In the genomic region with DNA sequence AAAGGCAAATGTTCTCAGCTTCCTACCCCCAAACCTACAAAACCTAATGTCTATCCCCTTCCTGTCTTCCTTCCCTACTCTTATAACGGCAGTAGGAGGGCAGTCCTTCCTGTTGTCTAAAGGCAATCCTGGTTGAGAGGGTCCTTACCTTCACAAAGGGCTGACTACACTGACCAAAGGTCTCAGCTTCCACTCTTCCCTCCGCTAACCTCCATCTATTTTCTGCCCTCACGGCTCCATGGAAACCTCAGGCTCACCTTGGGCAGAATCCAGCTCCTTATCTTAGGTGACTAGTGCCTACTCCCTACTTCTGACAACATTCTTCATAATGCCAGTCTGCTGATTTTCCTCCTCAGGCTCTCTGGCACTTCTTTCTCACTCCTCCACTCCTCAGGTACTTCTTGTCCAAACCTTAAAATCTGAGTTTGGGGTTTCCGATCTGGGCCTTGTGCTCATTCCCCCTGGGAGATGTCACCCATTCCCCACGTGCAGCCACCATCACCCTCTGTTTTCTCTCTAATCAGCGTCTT, we compare ENCODE assay signal across 1 cellular context.
TF ChIP-seq lines count a peak whose summit lies in the region.

No MANE protein-coding gene starts in this region.

TF ChIP-seq in K562, 482 proteins besides CTCF, POLR2A, EP300 and RAD21 (continued from another document and continues in another):
- TF ChIP-seq, protein P1, sequence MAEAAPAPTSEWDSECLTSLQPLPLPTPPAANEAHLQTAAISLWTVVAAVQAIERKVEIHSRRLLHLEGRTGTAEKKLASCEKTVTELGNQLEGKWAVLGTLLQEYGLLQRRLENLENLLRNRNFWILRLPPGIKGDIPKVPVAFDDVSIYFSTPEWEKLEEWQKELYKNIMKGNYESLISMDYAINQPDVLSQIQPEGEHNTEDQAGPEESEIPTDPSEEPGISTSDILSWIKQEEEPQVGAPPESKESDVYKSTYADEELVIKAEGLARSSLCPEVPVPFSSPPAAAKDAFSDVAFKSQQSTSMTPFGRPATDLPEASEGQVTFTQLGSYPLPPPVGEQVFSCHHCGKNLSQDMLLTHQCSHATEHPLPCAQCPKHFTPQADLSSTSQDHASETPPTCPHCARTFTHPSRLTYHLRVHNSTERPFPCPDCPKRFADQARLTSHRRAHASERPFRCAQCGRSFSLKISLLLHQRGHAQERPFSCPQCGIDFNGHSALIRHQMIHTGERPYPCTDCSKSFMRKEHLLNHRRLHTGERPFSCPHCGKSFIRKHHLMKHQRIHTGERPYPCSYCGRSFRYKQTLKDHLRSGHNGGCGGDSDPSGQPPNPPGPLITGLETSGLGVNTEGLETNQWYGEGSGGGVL (CRISPR knock-in tag; IDR thresholded peaks at IDR 0.05): no peak
- 0 out of 2 replicates have a peak, but pooled peaks have one; percentile 69 for TF ChIP-seq RFX7 (CRISPR knock-in tag; IDR thresholded peaks at IDR 0.05)
- TF ChIP-seq, protein P2, sequence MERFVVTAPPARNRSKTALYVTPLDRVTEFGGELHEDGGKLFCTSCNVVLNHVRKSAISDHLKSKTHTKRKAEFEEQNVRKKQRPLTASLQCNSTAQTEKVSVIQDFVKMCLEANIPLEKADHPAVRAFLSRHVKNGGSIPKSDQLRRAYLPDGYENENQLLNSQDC (CRISPR knock-in tag; IDR thresholded peaks at IDR 0.05): 0 out of 2 replicates have a peak, but pooled peaks have one; percentile 2
- TF ChIP-seq ZNF507 (tag; conservative IDR thresholded peaks at IDR 0.05): no peak
- TF ChIP-seq, protein P3, sequence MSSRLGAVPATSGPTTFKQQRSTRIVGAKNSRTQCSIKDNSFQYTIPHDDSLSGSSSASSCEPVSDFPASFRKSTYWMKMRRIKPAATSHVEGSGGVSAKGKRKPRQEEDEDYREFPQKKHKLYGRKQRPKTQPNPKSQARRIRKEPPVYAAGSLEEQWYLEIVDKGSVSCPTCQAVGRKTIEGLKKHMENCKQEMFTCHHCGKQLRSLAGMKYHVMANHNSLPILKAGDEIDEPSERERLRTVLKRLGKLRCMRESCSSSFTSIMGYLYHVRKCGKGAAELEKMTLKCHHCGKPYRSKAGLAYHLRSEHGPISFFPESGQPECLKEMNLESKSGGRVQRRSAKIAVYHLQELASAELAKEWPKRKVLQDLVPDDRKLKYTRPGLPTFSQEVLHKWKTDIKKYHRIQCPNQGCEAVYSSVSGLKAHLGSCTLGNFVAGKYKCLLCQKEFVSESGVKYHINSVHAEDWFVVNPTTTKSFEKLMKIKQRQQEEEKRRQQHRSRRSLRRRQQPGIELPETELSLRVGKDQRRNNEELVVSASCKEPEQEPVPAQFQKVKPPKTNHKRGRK (tag; IDR thresholded peaks at IDR 0.05): no peak
- TF ChIP-seq, protein P4, sequence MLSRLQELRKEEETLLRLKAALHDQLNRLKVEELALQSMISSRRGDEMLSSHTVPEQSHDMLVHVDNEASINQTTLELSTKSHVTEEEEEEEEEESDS (CRISPR knock-in tag; IDR thresholded peaks at IDR 0.05): no peak
- TF ChIP-seq MECOM (CRISPR knock-in tag; IDR thresholded peaks at IDR 0.05): no peak
- TF ChIP-seq CBFA2T2 (conservative IDR thresholded peaks at IDR 0.05): no peak
- TF ChIP-seq DMBX1 (CRISPR knock-in tag; IDR thresholded peaks at IDR 0.05; ENCODE audit: borderline replicate concordance): 0 out of 2 replicates have a peak, but pooled peaks have one; percentile 53
- no peak for TF ChIP-seq MTA2 (IDR thresholded peaks at IDR 0.05; ENCODE audit: low read depth)
- no peak for TF ChIP-seq ZC3H8 (IDR thresholded peaks at IDR 0.05)
- TF ChIP-seq, protein P5, sequence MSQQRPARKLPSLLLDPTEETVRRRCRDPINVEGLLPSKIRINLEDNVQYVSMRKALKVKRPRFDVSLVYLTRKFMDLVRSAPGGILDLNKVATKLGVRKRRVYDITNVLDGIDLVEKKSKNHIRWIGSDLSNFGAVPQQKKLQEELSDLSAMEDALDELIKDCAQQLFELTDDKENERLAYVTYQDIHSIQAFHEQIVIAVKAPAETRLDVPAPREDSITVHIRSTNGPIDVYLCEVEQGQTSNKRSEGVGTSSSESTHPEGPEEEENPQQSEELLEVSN (IDR thresholded peaks at IDR 0.05; ENCODE audit: borderline replicate concordance in 1 of 2, extremely low read depth in 1 of 2, insufficient read depth in 1 of 2, insufficient read length in 1 of 2, low read depth in 1 of 2, low read length in 1 of 2, poor library complexity in 1 of 2, severe bottlenecking in 1 of 2): no peak
- no peak for TF ChIP-seq ZNF347 (CRISPR knock-in tag; IDR thresholded peaks at IDR 0.05; ENCODE audit: low read depth)
- no peak for TF ChIP-seq KAT8 (IDR thresholded peaks at IDR 0.05; ENCODE audit: low read depth)
- TF ChIP-seq NFXL1 (CRISPR knock-in tag; IDR thresholded peaks at IDR 0.05): 0 out of 2 replicates have a peak, but pooled peaks have one; percentile 42
- TF ChIP-seq, protein P6, sequence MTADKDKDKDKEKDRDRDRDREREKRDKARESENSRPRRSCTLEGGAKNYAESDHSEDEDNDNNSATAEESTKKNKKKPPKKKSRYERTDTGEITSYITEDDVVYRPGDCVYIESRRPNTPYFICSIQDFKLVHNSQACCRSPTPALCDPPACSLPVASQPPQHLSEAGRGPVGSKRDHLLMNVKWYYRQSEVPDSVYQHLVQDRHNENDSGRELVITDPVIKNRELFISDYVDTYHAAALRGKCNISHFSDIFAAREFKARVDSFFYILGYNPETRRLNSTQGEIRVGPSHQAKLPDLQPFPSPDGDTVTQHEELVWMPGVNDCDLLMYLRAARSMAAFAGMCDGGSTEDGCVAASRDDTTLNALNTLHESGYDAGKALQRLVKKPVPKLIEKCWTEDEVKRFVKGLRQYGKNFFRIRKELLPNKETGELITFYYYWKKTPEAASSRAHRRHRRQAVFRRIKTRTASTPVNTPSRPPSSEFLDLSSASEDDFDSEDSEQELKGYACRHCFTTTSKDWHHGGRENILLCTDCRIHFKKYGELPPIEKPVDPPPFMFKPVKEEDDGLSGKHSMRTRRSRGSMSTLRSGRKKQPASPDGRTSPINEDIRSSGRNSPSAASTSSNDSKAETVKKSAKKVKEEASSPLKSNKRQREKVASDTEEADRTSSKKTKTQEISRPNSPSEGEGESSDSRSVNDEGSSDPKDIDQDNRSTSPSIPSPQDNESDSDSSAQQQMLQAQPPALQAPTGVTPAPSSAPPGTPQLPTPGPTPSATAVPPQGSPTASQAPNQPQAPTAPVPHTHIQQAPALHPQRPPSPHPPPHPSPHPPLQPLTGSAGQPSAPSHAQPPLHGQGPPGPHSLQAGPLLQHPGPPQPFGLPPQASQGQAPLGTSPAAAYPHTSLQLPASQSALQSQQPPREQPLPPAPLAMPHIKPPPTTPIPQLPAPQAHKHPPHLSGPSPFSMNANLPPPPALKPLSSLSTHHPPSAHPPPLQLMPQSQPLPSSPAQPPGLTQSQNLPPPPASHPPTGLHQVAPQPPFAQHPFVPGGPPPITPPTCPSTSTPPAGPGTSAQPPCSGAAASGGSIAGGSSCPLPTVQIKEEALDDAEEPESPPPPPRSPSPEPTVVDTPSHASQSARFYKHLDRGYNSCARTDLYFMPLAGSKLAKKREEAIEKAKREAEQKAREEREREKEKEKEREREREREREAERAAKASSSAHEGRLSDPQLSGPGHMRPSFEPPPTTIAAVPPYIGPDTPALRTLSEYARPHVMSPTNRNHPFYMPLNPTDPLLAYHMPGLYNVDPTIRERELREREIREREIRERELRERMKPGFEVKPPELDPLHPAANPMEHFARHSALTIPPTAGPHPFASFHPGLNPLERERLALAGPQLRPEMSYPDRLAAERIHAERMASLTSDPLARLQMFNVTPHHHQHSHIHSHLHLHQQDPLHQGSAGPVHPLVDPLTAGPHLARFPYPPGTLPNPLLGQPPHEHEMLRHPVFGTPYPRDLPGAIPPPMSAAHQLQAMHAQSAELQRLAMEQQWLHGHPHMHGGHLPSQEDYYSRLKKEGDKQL (CRISPR knock-in tag; IDR thresholded peaks at IDR 0.05; ENCODE audit: borderline replicate concordance): peak; percentile 87; the same call in 1 of the 2 replicates
- TF ChIP-seq RUNX1 (IDR thresholded peaks at IDR 0.05; ENCODE audit: low read depth): no peak
- no peak for TF ChIP-seq ZNF77 (CRISPR knock-in tag; IDR thresholded peaks at IDR 0.05)
- no peak for TF ChIP-seq ZBED1 (IDR thresholded peaks at IDR 0.05)
- no peak for TF ChIP-seq GABPA (tag; conservative IDR thresholded peaks at IDR 0.05; ENCODE audit: low read depth)
- no peak for TF ChIP-seq HDAC2 (IDR thresholded peaks at IDR 0.05)
- no peak for TF ChIP-seq GABPB2 (CRISPR knock-in tag; conservative IDR thresholded peaks at IDR 0.05)
- TF ChIP-seq ARHGAP35 (IDR thresholded peaks at IDR 0.05; ENCODE audit: partially characterized antibody): no peak
- no peak for TF ChIP-seq FOXK1 (CRISPR knock-in tag; IDR thresholded peaks at IDR 0.05; ENCODE audit: borderline replicate concordance)
- no peak for TF ChIP-seq RBM39 (optimal IDR thresholded peaks at IDR 0.05; ENCODE audit: low read depth, low read length)
- TF ChIP-seq, protein P7, sequence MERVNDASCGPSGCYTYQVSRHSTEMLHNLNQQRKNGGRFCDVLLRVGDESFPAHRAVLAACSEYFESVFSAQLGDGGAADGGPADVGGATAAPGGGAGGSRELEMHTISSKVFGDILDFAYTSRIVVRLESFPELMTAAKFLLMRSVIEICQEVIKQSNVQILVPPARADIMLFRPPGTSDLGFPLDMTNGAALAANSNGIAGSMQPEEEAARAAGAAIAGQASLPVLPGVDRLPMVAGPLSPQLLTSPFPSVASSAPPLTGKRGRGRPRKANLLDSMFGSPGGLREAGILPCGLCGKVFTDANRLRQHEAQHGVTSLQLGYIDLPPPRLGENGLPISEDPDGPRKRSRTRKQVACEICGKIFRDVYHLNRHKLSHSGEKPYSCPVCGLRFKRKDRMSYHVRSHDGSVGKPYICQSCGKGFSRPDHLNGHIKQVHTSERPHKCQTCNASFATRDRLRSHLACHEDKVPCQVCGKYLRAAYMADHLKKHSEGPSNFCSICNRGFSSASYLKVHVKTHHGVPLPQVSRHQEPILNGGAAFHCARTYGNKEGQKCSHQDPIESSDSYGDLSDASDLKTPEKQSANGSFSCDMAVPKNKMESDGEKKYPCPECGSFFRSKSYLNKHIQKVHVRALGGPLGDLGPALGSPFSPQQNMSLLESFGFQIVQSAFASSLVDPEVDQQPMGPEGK (CRISPR knock-in tag; IDR thresholded peaks at IDR 0.05; ENCODE audit: borderline replicate concordance): no peak
- TF ChIP-seq, protein P8, sequence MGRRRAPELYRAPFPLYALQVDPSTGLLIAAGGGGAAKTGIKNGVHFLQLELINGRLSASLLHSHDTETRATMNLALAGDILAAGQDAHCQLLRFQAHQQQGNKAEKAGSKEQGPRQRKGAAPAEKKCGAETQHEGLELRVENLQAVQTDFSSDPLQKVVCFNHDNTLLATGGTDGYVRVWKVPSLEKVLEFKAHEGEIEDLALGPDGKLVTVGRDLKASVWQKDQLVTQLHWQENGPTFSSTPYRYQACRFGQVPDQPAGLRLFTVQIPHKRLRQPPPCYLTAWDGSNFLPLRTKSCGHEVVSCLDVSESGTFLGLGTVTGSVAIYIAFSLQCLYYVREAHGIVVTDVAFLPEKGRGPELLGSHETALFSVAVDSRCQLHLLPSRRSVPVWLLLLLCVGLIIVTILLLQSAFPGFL (CRISPR knock-in tag; IDR thresholded peaks at IDR 0.05): peak; percentile 79; the same call in 1 of the 2 replicates
- TF ChIP-seq CCAR2 (IDR thresholded peaks at IDR 0.05; ENCODE audit: low read depth, low read length): no peak
- no peak for TF ChIP-seq ZNF41 (CRISPR knock-in tag; conservative IDR thresholded peaks at IDR 0.05)
- TF ChIP-seq ZNF830 (CRISPR knock-in tag; IDR thresholded peaks at IDR 0.05): no peak
- no peak for TF ChIP-seq ZKSCAN8 (CRISPR knock-in tag; IDR thresholded peaks at IDR 0.05)
- TF ChIP-seq NFE2 (IDR thresholded peaks at IDR 0.05; ENCODE audit: low read depth): no peak
- no peak for TF ChIP-seq ZBTB7A (IDR thresholded peaks at IDR 0.05; ENCODE audit: borderline replicate concordance, control insufficient read depth, low read depth, low read length)
- no peak for TF ChIP-seq HNRNPUL1 (IDR thresholded peaks at IDR 0.05; ENCODE audit: low read length)
- no peak for TF ChIP-seq LEF1 (IDR thresholded peaks at IDR 0.05)
- peak; percentile 19 for TF ChIP-seq ZNF316 (IDR thresholded peaks at IDR 0.05)
- no peak for TF ChIP-seq ZBTB1 (CRISPR knock-in tag; IDR thresholded peaks at IDR 0.05; ENCODE audit: borderline replicate concordance, low read depth)
- TF ChIP-seq ZNF785 (CRISPR knock-in tag; IDR thresholded peaks at IDR 0.05): no peak
- TF ChIP-seq, protein P9, sequence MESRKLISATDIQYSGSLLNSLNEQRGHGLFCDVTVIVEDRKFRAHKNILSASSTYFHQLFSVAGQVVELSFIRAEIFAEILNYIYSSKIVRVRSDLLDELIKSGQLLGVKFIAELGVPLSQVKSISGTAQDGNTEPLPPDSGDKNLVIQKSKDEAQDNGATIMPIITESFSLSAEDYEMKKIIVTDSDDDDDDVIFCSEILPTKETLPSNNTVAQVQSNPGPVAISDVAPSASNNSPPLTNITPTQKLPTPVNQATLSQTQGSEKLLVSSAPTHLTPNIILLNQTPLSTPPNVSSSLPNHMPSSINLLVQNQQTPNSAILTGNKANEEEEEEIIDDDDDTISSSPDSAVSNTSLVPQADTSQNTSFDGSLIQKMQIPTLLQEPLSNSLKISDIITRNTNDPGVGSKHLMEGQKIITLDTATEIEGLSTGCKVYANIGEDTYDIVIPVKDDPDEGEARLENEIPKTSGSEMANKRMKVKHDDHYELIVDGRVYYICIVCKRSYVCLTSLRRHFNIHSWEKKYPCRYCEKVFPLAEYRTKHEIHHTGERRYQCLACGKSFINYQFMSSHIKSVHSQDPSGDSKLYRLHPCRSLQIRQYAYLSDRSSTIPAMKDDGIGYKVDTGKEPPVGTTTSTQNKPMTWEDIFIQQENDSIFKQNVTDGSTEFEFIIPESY (CRISPR knock-in tag; IDR thresholded peaks at IDR 0.05): no peak
- TF ChIP-seq, protein P10, sequence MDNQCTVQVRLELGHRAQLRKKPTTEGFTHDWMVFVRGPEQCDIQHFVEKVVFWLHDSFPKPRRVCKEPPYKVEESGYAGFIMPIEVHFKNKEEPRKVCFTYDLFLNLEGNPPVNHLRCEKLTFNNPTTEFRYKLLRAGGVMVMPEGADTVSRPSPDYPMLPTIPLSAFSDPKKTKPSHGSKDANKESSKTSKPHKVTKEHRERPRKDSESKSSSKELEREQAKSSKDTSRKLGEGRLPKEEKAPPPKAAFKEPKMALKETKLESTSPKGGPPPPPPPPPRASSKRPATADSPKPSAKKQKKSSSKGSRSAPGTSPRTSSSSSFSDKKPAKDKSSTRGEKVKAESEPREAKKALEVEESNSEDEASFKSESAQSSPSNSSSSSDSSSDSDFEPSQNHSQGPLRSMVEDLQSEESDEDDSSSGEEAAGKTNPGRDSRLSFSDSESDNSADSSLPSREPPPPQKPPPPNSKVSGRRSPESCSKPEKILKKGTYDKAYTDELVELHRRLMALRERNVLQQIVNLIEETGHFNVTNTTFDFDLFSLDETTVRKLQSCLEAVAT (IDR thresholded peaks at IDR 0.05): 0 out of 4 replicates have a peak, but pooled peaks of 1 of the 2 experiments have one; percentile 21
- TF ChIP-seq KLF6 (CRISPR knock-in tag; IDR thresholded peaks at IDR 0.05; ENCODE audit: borderline replicate concordance): no peak
- TF ChIP-seq SRSF9 (IDR thresholded peaks at IDR 0.05; ENCODE audit: borderline replicate concordance, low read depth, low read length): no peak
- no peak for TF ChIP-seq BRCA1 (IDR thresholded peaks at IDR 0.05)
- no peak for TF ChIP-seq BRCA1 (CRISPR knock-in tag; IDR thresholded peaks at IDR 0.05)
- TF ChIP-seq SRSF7 (optimal IDR thresholded peaks at IDR 0.05; ENCODE audit: low read depth, low read length): no peak
- no peak for TF ChIP-seq FOXA1 (IDR thresholded peaks at IDR 0.05; ENCODE audit: borderline replicate concordance)
- TF ChIP-seq EHMT2 (IDR thresholded peaks at IDR 0.05): no peak
- TF ChIP-seq ATF1 (CRISPR knock-in tag; IDR thresholded peaks at IDR 0.05): no peak
- no peak for TF ChIP-seq ATF1 (tag; IDR thresholded peaks at IDR 0.05)
- TF ChIP-seq ZNF274 (IDR thresholded peaks at IDR 0.05; ENCODE audit: borderline replicate concordance, low read depth, low read length): no peak
- TF ChIP-seq ELF2 (CRISPR knock-in tag; IDR thresholded peaks at IDR 0.05): no peak
